ENCODE assay signal across 8 cellular contexts in the genomic region with DNA sequence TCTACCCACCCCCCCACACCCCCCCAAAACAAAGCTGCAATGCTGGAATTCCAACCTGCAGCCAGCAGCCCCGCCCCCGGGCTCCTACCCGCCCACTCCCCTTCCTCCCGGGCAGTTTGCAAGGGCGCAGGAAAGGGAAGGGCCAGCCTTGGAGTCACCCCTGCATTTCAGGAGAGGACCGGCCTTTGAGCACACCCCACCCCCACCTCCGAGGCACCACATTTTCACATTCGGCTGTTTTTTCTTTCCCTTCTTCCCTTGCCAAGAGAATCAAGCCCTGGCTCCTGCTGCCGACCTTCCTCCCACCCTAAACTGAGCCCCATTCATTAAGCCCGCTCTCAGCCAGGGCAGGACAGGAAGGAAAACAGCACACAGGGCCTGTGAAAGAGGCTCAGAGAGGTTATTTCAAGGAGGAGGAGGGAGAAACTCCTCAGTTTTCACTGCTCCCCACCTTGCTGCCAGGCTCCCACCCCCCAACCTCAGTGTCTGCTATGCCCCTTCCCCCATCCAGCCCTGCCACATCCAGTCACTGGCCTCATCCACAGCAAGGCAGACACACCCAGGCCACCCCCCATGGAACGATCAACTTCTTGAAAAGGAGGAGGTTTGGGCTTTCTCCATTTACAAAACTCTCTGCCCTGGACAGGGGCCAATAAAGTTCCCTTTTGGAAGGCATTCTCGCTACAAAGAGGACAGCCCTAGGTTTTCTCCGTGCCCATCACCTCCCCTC. TPM values are rescaled to one million over a fixed set of nuclear protein-coding genes. Genes with fewer than 3 reads are reported as not detected.
A peak's percentile ranks its signal among the peaks of the same experiment; 100 is the strongest.
DNase-seq lines count a peak whose midpoint lies in the region; ATAC-seq and TF ChIP-seq lines count a peak whose summit lies in the region.

No MANE protein-coding gene starts in this region.

- H3K79me2 ChIP-seq in HCT116 (ENCODE audit: insufficient read depth, low read length) = peaks cover 6% of the 10 kb centered on the region; the same call in 1 of the 2 replicates
- peaks cover 98% of the 10 kb centered on the region for H3K79me2 ChIP-seq in smooth muscle cell (ENCODE audit: low read depth)

- RAD21 ChIA-PET in HCT116 (lab: Charles Lee; ENCODE audit: low non-redundant PET in 1 of 2, low total read pairs in 2 of 2, uncharacterized antibody in 2 of 2, unreplicated experiment in 2 of 2) = no interaction called here

- DNase-seq in HCT116 (ENCODE audit: low read depth, low spot score) (no peak), adipocyte (ENCODE audit: low read depth) (peak; percentile 66), smooth muscle cell (lab: John Stamatoyannopoulos, UW; ENCODE audit: unreplicated experiment) (no peak), SIG-M5 (lab: John Stamatoyannopoulos, UW) (no peak), activated gamma-delta T cell (lab: John Stamatoyannopoulos, UW) (no peak)

- peaks cover 66% of the 10 kb centered on the region for H3F3A ChIP-seq in smooth muscle cell (ENCODE audit: low read depth)

- H3K9ac ChIP-seq in HCT116 (ENCODE audit: low read length) (no peak overlapping the region; the same call in 1 of the 2 replicates), adipocyte (ENCODE audit: low read length) (peak overlapping the region; percentile 74), iPS-18a (ENCODE audit: low read length) (peak overlapping the region; percentile 17), smooth muscle cell (ENCODE audit: low read depth) (peak overlapping the region; percentile 90)

- TF ChIP-seq RAD21 in HCT116 (IDR thresholded peaks at IDR 0.05; ENCODE audit: low read depth) = no peak

- H2AFZ ChIP-seq in HCT116 (ENCODE audit: low read depth, low read length, poor library complexity, severe bottlenecking) (no peak overlapping the region), smooth muscle cell (ENCODE audit: low read depth) (no peak overlapping the region)

- H3K27me3 ChIP-seq in HCT116 (ENCODE audit: insufficient read depth, low read length) (peaks cover 19% of the 10 kb centered on the region; the same call in 1 of the 2 replicates), adipocyte (replicated peaks; ENCODE audit: control insufficient read depth, insufficient read depth, low read length) (no peaks in the 10 kb centered on the region), iPS-18a (ENCODE audit: control insufficient read depth, insufficient read depth, low read length) (no peaks in the 10 kb centered on the region), smooth muscle cell (ENCODE audit: low read depth) (no peaks in the 10 kb centered on the region)

- H3K4me3 ChIP-seq in HCT116 (replicated peaks in 1 of 2; ENCODE audit: low read depth in 1 of 2, low read length in 2 of 2) (no peak overlapping the region), adipocyte (ENCODE audit: low read length) (peak overlapping the region; percentile 69), iPS-18a (ENCODE audit: low read length) (peak overlapping the region; percentile 39), smooth muscle cell (peak overlapping the region; percentile 46)

- no TSS peak for BruUV-seq in HCT116 (replicated peaks; lab: Mats Ljungman, UMichigan)

- CTCF ChIA-PET in HCT116 (lab: Charles Lee) = interaction anchor here (1.3 kb wide), 1 partner anchor 59 kb away, joined by 3 read pairs; no protein-coding TSS in a partner anchor

- POLR2A ChIA-PET in HCT116 (lab: Charles Lee) = no interaction called here

- H3K27ac ChIP-seq in HCT116 (ENCODE audit: low read depth, low read length) = no peak overlapping the region
- H3K27ac ChIP-seq in iPS-18a (ENCODE audit: low read length) = no peak overlapping the region
- H3K27ac ChIP-seq in smooth muscle cell (ENCODE audit: low read depth) = peak overlapping the region; percentile 100

- no peaks in the 10 kb centered on the region for H3K9me2 ChIP-seq in HCT116 (ENCODE audit: insufficient read depth)

- TF ChIP-seq CTCF in HCT116 (IDR thresholded peaks at IDR 0.05 in 2 of 3, conservative IDR thresholded peaks at IDR 0.05 in 1 of 3; ENCODE audit: borderline replicate concordance in 1 of 3, insufficient read depth in 1 of 3, low read depth in 2 of 3, low read length in 2 of 3) (no peak), smooth muscle cell (IDR thresholded peaks at IDR 0.05; ENCODE audit: borderline replicate concordance, insufficient read depth, poor library complexity, severe bottlenecking) (no peak)

- WGBS in smooth muscle cell (ENCODE audit: low lambda C conversion rate) = 5% methylated on average over 11 of the region's 13 CpGs

- H3K36me3 ChIP-seq in HCT116 (ENCODE audit: control insufficient read depth in 1 of 2, insufficient read depth in 2 of 2, low read length in 2 of 2) (no peaks in the 10 kb centered on the region), adipocyte (ENCODE audit: control insufficient read depth, insufficient read depth, low read length, severe bottlenecking) (peaks cover 27% of the 10 kb centered on the region), iPS-18a (ENCODE audit: control insufficient read depth, low read depth, low read length) (no peaks in the 10 kb centered on the region), smooth muscle cell (ENCODE audit: low read depth) (no peaks in the 10 kb centered on the region)

- H3K9me3 ChIP-seq in HCT116 (ENCODE audit: control insufficient read depth in 1 of 2, insufficient read depth in 1 of 2, low read depth in 1 of 2, low read length in 2 of 2) = no peaks in the 10 kb centered on the region
- H3K9me3 ChIP-seq in adipocyte (ENCODE audit: control insufficient read depth, low read length) = no peaks in the 10 kb centered on the region
- H3K9me3 ChIP-seq in iPS-18a (ENCODE audit: control insufficient read depth, low read depth, low read length) = no peaks in the 10 kb centered on the region
- no peaks in the 10 kb centered on the region for H3K9me3 ChIP-seq in smooth muscle cell (replicated peaks; ENCODE audit: low read depth)

- H3K4me2 ChIP-seq in HCT116 (ENCODE audit: low read length) = peak overlapping the region; percentile 28; the same call in 1 of the 2 replicates
- peak overlapping the region; percentile 91 for H3K4me2 ChIP-seq in smooth muscle cell

- peaks cover 7% of the 10 kb centered on the region; the same call in 1 of the 2 replicates for H4K20me1 ChIP-seq in HCT116 (ENCODE audit: insufficient read depth)
- H4K20me1 ChIP-seq in smooth muscle cell (ENCODE audit: low read depth) = peaks cover 98% of the 10 kb centered on the region

- ATAC-seq in HCT116 (no peak), HG02588 (IDR thresholded peaks at IDR 0.05; ENCODE audit: unreplicated experiment) (no peak), GM18907 (IDR thresholded peaks at IDR 0.05; ENCODE audit: unreplicated experiment) (no peak)

- intact Hi-C loops in HCT116 (cut with micrococcal nuclease) = loop anchor here (5.0 to 10.0 kb wide), 4 partner anchors 58 to 265 kb away; no protein-coding TSS in a partner anchor

- H3K4me1 ChIP-seq in HCT116 (ENCODE audit: control insufficient read depth in 1 of 2, insufficient read depth in 2 of 2, low read length in 2 of 2) = peaks cover 77 to 90% of the 10 kb centered on the region in 2 experiments
- peaks cover 87% of the 10 kb centered on the region for H3K4me1 ChIP-seq in adipocyte (ENCODE audit: control insufficient read depth, insufficient read depth, low read length)
- H3K4me1 ChIP-seq in iPS-18a (ENCODE audit: control insufficient read depth, low read depth, low read length) = peaks cover 43% of the 10 kb centered on the region
- H3K4me1 ChIP-seq in smooth muscle cell (ENCODE audit: low read depth) = peaks cover 73% of the 10 kb centered on the region

- no peak for TF ChIP-seq POLR2A in HCT116 (IDR thresholded peaks at IDR 0.05; ENCODE audit: borderline replicate concordance, extremely low read depth, insufficient read depth, insufficient read length)

TF ChIP-seq in HCT116, 20 proteins besides CTCF, POLR2A, EP300 and RAD21 (continues in another document):
- no peak for TF ChIP-seq ZFX (IDR thresholded peaks at IDR 0.05)
- no peak for TF ChIP-seq EZH2phosphoT487 (IDR thresholded peaks at IDR 0.05; ENCODE audit: borderline replicate concordance)
- no peak for TF ChIP-seq YY1 (IDR thresholded peaks at IDR 0.05; ENCODE audit: extremely low read depth, insufficient replicate concordance, low read depth, low read length)
- TF ChIP-seq POLR2AphosphoS5 (IDR thresholded peaks at IDR 0.05; ENCODE audit: low read depth, low read length) = no peak
- TF ChIP-seq, protein P1, sequence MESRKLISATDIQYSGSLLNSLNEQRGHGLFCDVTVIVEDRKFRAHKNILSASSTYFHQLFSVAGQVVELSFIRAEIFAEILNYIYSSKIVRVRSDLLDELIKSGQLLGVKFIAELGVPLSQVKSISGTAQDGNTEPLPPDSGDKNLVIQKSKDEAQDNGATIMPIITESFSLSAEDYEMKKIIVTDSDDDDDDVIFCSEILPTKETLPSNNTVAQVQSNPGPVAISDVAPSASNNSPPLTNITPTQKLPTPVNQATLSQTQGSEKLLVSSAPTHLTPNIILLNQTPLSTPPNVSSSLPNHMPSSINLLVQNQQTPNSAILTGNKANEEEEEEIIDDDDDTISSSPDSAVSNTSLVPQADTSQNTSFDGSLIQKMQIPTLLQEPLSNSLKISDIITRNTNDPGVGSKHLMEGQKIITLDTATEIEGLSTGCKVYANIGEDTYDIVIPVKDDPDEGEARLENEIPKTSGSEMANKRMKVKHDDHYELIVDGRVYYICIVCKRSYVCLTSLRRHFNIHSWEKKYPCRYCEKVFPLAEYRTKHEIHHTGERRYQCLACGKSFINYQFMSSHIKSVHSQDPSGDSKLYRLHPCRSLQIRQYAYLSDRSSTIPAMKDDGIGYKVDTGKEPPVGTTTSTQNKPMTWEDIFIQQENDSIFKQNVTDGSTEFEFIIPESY (IDR thresholded peaks at IDR 0.05; ENCODE audit: extremely low read depth, insufficient replicate concordance, low read length) = no peak
- TF ChIP-seq ZNF274 (IDR thresholded peaks at IDR 0.05; ENCODE audit: low read depth, low read length) = no peak
- no peak for TF ChIP-seq CBX3 (IDR thresholded peaks at IDR 0.05; ENCODE audit: low read depth)
- TF ChIP-seq SP1 (IDR thresholded peaks at IDR 0.05; ENCODE audit: low read depth) = no peak

RNA-seq across cellular contexts. Expression of gene SMAD7, which starts 11.2 kb away (rescaled TPM):
- total RNA-seq in HCT116 (2021; ENCODE audit: unreplicated experiment) (7.2 TPM), smooth muscle cell (114 and 142 TPM in 2 replicates)
- polyA plus RNA-seq in HCT116 (2012) = 3.6 and 4.2 TPM in 2 replicates
- polyA plus RNA-seq in smooth muscle cell = 134 and 136 TPM in 2 replicates

Comparison
In these comparisons a context has a peak if more than half of its experiments do, and no peak if none do; other contexts are left out.
1. H3K4me3 ChIP-seq: peak in adipocyte (single experiment), iPS-18a (single experiment) and smooth muscle cell (single experiment); none in HCT116 (0 of 2).
2. RNA of gene SMAD7, which starts 11.2 kb away (total RNA-seq): 114 to 142 TPM in smooth muscle cell; 7.2 TPM in HCT116 (single experiment); every median in the first group is over 10 times any median in the second.